ENCODE assay signal across 9 cellular contexts in genomic region chr15:65792988-65793812, GRCh38. TPM values are rescaled to one million over a fixed set of nuclear protein-coding genes. Genes with fewer than 3 reads are reported as not detected.
DNase-seq lines count a peak whose midpoint lies in the region; ATAC-seq and TF ChIP-seq lines count a peak whose summit lies in the region.
"Had no signal": no experiment of that assay in that cellular context is flagged by ENCODE, and none has a peak within 500 bp of the region (broad histone marks: within the 10 kb centered on the region; RNA-seq: fewer than 3 reads in every experiment).

No MANE protein-coding gene starts in this region.

- DNase-seq in HFF-Myc (ENCODE audit: extremely low read depth, low read depth), result no peak
- no peak for DNase-seq in activated CD8-positive, alpha-beta T cell treated with anti-CD3 and anti-CD28 coated beads for 36 hours
- no peak for DNase-seq in stimulated activated effector memory CD8-positive, alpha-beta T cell treated with anti-CD3 and anti-CD28 coated beads, Interleukin-12 subunit alpha, Interleukin-12 subunit beta, amount 100 ng/mL, for 72 hours (ENCODE audit: low spot score in 2 of 2)
- DNase-seq in NCI-H446 (lab: John Stamatoyannopoulos, UW), result no peak
- DNase-seq in NCI-H526 treated with DMSO at 0.1 percent for 48 hours (lab: John Stamatoyannopoulos, UW), result no peak
- DNase-seq: T-helper 9 cell had no signal

- peaks cover 20% of the 10 kb centered on the region for H3K36me3 Mint-ChIP-seq in activated CD8-positive, alpha-beta T cell treated with anti-CD3 and anti-CD28 coated beads for 36 hours (ENCODE audit: low read depth)
- peaks cover 37% of the 10 kb centered on the region for H3K36me3 Mint-ChIP-seq in stimulated activated effector memory CD8-positive, alpha-beta T cell treated with anti-CD3 and anti-CD28 coated beads, Interleukin-12 subunit alpha, Interleukin-12 subunit beta, amount 100 ng/mL, for 72 hours

- no peak for TF ChIP-seq CTCF in HFF-Myc (IDR thresholded peaks at IDR 0.05; ENCODE audit: low read depth, low read length, missing control alignments)
- no peak for TF ChIP-seq CTCF in activated CD8-positive, alpha-beta T cell treated with anti-CD3 and anti-CD28 coated beads for 36 hours (IDR thresholded peaks at IDR 0.05)

- H3K4me3 ChIP-seq in HFF-Myc (replicated peaks; ENCODE audit: low read depth, low read length), result peak overlapping the region; percentile 88
- peak overlapping the region; percentile 97 for H3K4me3 ChIP-seq in iPS-11a (ENCODE audit: low read depth, low read length)

- H3K27me3 Mint-ChIP-seq in activated CD8-positive, alpha-beta T cell treated with anti-CD3 and anti-CD28 coated beads for 36 hours, result no peaks in the 10 kb centered on the region

- H3K4me3 Mint-ChIP-seq in activated CD8-positive, alpha-beta T cell treated with anti-CD3 and anti-CD28 coated beads for 36 hours, result peak overlapping the region; percentile 96
- peak overlapping the region; percentile 91 for H3K4me3 Mint-ChIP-seq in stimulated activated effector memory CD8-positive, alpha-beta T cell treated with anti-CD3 and anti-CD28 coated beads, Interleukin-12 subunit alpha, Interleukin-12 subunit beta, amount 100 ng/mL, for 72 hours

- H3K27ac Mint-ChIP-seq in activated CD8-positive, alpha-beta T cell treated with anti-CD3 and anti-CD28 coated beads for 36 hours, result peak overlapping the region; percentile 98
- H3K27ac Mint-ChIP-seq in stimulated activated effector memory CD8-positive, alpha-beta T cell treated with anti-CD3 and anti-CD28 coated beads, Interleukin-12 subunit alpha, Interleukin-12 subunit beta, amount 100 ng/mL, for 72 hours, result peak overlapping the region; percentile 99

- H3K9me3 Mint-ChIP-seq in activated CD8-positive, alpha-beta T cell treated with anti-CD3 and anti-CD28 coated beads for 36 hours, result no peaks in the 10 kb centered on the region
- H3K9me3 Mint-ChIP-seq in stimulated activated effector memory CD8-positive, alpha-beta T cell treated with anti-CD3 and anti-CD28 coated beads, Interleukin-12 subunit alpha, Interleukin-12 subunit beta, amount 100 ng/mL, for 72 hours, result no peaks in the 10 kb centered on the region

- peaks cover 59% of the 10 kb centered on the region for H3K4me1 Mint-ChIP-seq in activated CD8-positive, alpha-beta T cell treated with anti-CD3 and anti-CD28 coated beads for 36 hours (ENCODE audit: low read depth)
- peaks cover 63% of the 10 kb centered on the region for H3K4me1 Mint-ChIP-seq in stimulated activated effector memory CD8-positive, alpha-beta T cell treated with anti-CD3 and anti-CD28 coated beads, Interleukin-12 subunit alpha, Interleukin-12 subunit beta, amount 100 ng/mL, for 72 hours

- ATAC-seq in activated CD8-positive, alpha-beta T cell treated with anti-CD3 and anti-CD28 coated beads for 36 hours, result no peak
- ATAC-seq in stimulated activated effector memory CD8-positive, alpha-beta T cell treated with anti-CD3 and anti-CD28 coated beads, Interleukin-12 subunit alpha, Interleukin-12 subunit beta, amount 100 ng/mL, for 72 hours, result no peak
- ATAC-seq in HG03432 (IDR thresholded peaks at IDR 0.05; ENCODE audit: unreplicated experiment), result no peak
- ATAC-seq in GM18868 (IDR thresholded peaks at IDR 0.05; ENCODE audit: unreplicated experiment), result no peak

- CTCF ChIA-PET in activated CD8-positive, alpha-beta T cell treated with anti-CD3 and anti-CD28 coated beads for 36 hours (lab: Charles Lee), result interaction anchor here (0.8 to 4.5 kb wide), 9 partner anchors 11 to 76 kb away, joined by 3 to 19 read pairs (median 3); partner anchors contain the start of gene RAB11A

- POLR2A ChIA-PET in activated CD8-positive, alpha-beta T cell treated with anti-CD3 and anti-CD28 coated beads for 36 hours (lab: Charles Lee), result interaction anchor here (0.8 to 6.2 kb wide), 17 partner anchors 10 to 489 kb away, joined by 3 to 82 read pairs (median 7); partner anchors contain the start of genes RAB11A and RNU5B-1

- intact Hi-C loops in activated CD8-positive, alpha-beta T cell treated with anti-CD3 and anti-CD28 coated beads for 36 hours (cut with micrococcal nuclease), result loop anchor here (5.0 kb wide), 1 partner anchor 34 kb away; no protein-coding TSS in a partner anchor

RNA-seq across cellular contexts. Expression of gene DENND4A, which starts 1.1 kb away (rescaled TPM):
- 10 to 100 TPM; 53.1 to 54.7 TPM for total RNA-seq in activated CD8-positive, alpha-beta T cell treated with anti-CD3 and anti-CD28 coated beads for 36 hours
